In the genomic region with DNA sequence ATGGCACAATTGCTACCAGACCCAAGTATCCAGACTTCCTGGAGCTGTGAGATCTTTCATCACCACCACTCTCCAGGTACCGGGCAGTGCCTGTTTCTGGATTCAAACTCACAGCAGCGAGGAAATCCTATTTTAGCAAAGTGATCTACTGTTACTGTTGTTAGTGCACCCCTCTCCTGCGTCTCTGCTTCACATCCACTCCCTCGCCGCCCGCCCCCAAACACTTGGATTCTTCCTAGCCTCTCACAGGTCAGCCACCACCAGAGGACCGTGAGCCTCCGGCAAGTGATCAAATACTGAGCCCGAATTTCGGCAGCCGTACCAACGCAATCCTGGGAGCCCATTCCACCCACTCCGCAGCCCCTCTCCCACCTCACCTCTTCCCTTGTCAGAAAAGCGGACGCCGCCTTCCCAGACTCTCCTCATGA, we compare ENCODE assay signal across 8 cellular contexts. TPM values are rescaled to one million over a fixed set of nuclear protein-coding genes. Genes with fewer than 3 reads are reported as not detected.
DNase-seq lines count a peak whose midpoint lies in the region; ATAC-seq and TF ChIP-seq lines count a peak whose summit lies in the region.

No MANE protein-coding gene starts in this region.

- DNase-seq in COR-L47 (lab: John Stamatoyannopoulos, UW) (peak; percentile 71), globus pallidus (ENCODE audit: low spot score) (peak; percentile 62), non-pigmented ciliary epithelial cell (ENCODE audit: low read depth) (peak; percentile 15), ureter (ENCODE audit: low spot score) (peak; percentile 73)
- peak; percentile 76 for DNase-seq in activated naive CD4-positive, alpha-beta T cell treated with anti-CD3 and anti-CD28 coated beads, Interleukin-2, amount 10 ng/mL, durations not matched to agents 7 days and 5 days

- H3K4me3 Mint-ChIP-seq in activated naive CD4-positive, alpha-beta T cell treated with anti-CD3 and anti-CD28 coated beads, Interleukin-2, amount 10 ng/mL, durations not matched to agents 7 days and 5 days, result peak overlapping the region; percentile 95

- peaks cover 45% of the 10 kb centered on the region for H3K36me3 Mint-ChIP-seq in activated naive CD4-positive, alpha-beta T cell treated with anti-CD3 and anti-CD28 coated beads, Interleukin-2, amount 10 ng/mL, durations not matched to agents 7 days and 5 days

- CTCF ChIA-PET in activated naive CD4-positive, alpha-beta T cell treated with anti-CD3 and anti-CD28 coated beads, Interleukin-2, amount 10 ng/mL, durations not matched to agents 7 days and 5 days (lab: Charles Lee), result interaction anchor here (2.0 kb wide), 1 partner anchor 24 kb away, joined by 7 read pairs; no protein-coding TSS in a partner anchor

- no peaks in the 10 kb centered on the region for H3K27me3 Mint-ChIP-seq in activated naive CD4-positive, alpha-beta T cell treated with anti-CD3 and anti-CD28 coated beads, Interleukin-2, amount 10 ng/mL, durations not matched to agents 7 days and 5 days

- ATAC-seq in GM19397 (IDR thresholded peaks at IDR 0.05; ENCODE audit: unreplicated experiment), result peak; percentile 42
- ATAC-seq in HG03460 (IDR thresholded peaks at IDR 0.05; ENCODE audit: unreplicated experiment), result peak; percentile 45

- peaks cover 60% of the 10 kb centered on the region for H3K4me1 Mint-ChIP-seq in activated naive CD4-positive, alpha-beta T cell treated with anti-CD3 and anti-CD28 coated beads, Interleukin-2, amount 10 ng/mL, durations not matched to agents 7 days and 5 days

- H3K27ac Mint-ChIP-seq in activated naive CD4-positive, alpha-beta T cell treated with anti-CD3 and anti-CD28 coated beads, Interleukin-2, amount 10 ng/mL, durations not matched to agents 7 days and 5 days, result peak overlapping the region; percentile 97

- no peaks in the 10 kb centered on the region for H3K9me3 Mint-ChIP-seq in activated naive CD4-positive, alpha-beta T cell treated with anti-CD3 and anti-CD28 coated beads, Interleukin-2, amount 10 ng/mL, durations not matched to agents 7 days and 5 days

TF ChIP-seq in PFSK-1, 5 proteins besides CTCF, POLR2A, EP300 and RAD21:
- 0 out of 2 replicates have a peak, but pooled peaks have one; percentile 17 for TF ChIP-seq SIN3A (IDR thresholded peaks at IDR 0.05; ENCODE audit: borderline replicate concordance, insufficient read depth, low read length)
- TF ChIP-seq FOXP2 (optimal IDR thresholded peaks at IDR 0.05; ENCODE audit: borderline replicate concordance, extremely low read depth, extremely low read length, insufficient read depth), result no peak
- no peak for TF ChIP-seq POLR2AphosphoS5 (IDR thresholded peaks at IDR 0.05; ENCODE audit: low read depth, low read length)
- TF ChIP-seq REST (IDR thresholded peaks at IDR 0.05; ENCODE audit: insufficient read depth in 1 of 2, low read depth in 2 of 2, low read length in 2 of 2), result no peak
- TF ChIP-seq TAF1 (IDR thresholded peaks at IDR 0.05; ENCODE audit: borderline replicate concordance, insufficient read depth, low read length), result peak; percentile 14; the same call in 1 of the 2 replicates

RNA-seq across cellular contexts. Expression of gene METTL4, which starts 0.5 kb away (rescaled TPM):
- polyA plus RNA-seq in PFSK-1 (2012; ENCODE audit: insufficient read length, low read depth), result 7.4 TPM
- total RNA-seq in ureter, result 12.9 TPM

RNA-seq across cellular contexts. Expression of gene NDC80, which starts 0.6 kb away (rescaled TPM):
- 9.5 TPM for polyA plus RNA-seq in PFSK-1 (2012; ENCODE audit: insufficient read length, low read depth)
- total RNA-seq in ureter, result 0.91 TPM

Comparison
In these comparisons a context has a peak if more than half of its experiments do, and no peak if none do; other contexts are left out.
1. Peak in every context shown above with its lines: DNase-seq and ATAC-seq.
2. DNase-seq: peak in every context shown above with its lines; median percentile 76 in activated naive CD4-positive, alpha-beta T cell treated with anti-CD3 and anti-CD28 coated beads, Interleukin-2, amount 10 ng/mL, durations not matched to agents 7 days and 5 days; 73 in ureter; 71 in COR-L47; 62 in globus pallidus; 15 in non-pigmented ciliary epithelial cell.